In genomic region chr2:70321377-70321776, GRCh38 we compare ENCODE assay signal across 17 cellular contexts.
"Had no signal": no experiment of that assay in that cellular context is flagged by ENCODE, and none has a peak within 500 bp of the region (broad histone marks: within the 10 kb centered on the region; RNA-seq: fewer than 3 reads in every experiment).

No MANE protein-coding gene starts in this region.

- DNase-seq: activated CD4-positive, alpha-beta T cell treated with anti-CD3 and anti-CD28 coated beads for 4 hours; activated CD8-positive, alpha-beta T cell treated with anti-CD3 and anti-CD28 coated beads for 36 hours; activated effector memory CD4-positive, alpha-beta T cell treated with anti-CD3 and anti-CD28 coated beads, Interleukin-2, amount 50 U/mL, for 16 hours; activated T-cell treated with anti-CD3 and anti-CD28 coated beads, Interleukin-2, amount 50 U/mL, for 48 hours; amniotic stem cell; caudate nucleus; hippocampal formation; kidney; left ventricle myocardium inferior; mesenchymal stem cell; natural killer cell; retina; stimulated activated CD4-positive, alpha-beta T cell treated with anti-CD3 and anti-CD28 coated beads, Interleukin-4, amount 100 ng/mL, for 1 hour; stimulated activated naive CD4-positive, alpha-beta T cell; tibial artery had no signal

- H3K4me1 ChIP-seq: left ventricle myocardium inferior, tibial artery, vagina had no signal

- H3K27me3 ChIP-seq: vagina had no signal

- H3K4me3 ChIP-seq: left ventricle myocardium inferior, tibial artery, vagina had no signal

- H3K36me3 ChIP-seq: left ventricle myocardium inferior, tibial artery, vagina had no signal

- H3K27ac ChIP-seq: left ventricle myocardium inferior, tibial artery, vagina had no signal

- ATAC-seq: activated CD8-positive, alpha-beta T cell treated with anti-CD3 and anti-CD28 coated beads for 36 hours; natural killer cell; WTC11 had no signal

- H3K9me3 ChIP-seq: left ventricle myocardium inferior, tibial artery, vagina had no signal
